Comparison of ENCODE assay signal across 17 cellular contexts in genomic region chr11:99932684-99933083, GRCh38.
DNase-seq lines count a peak whose midpoint lies in the region; ATAC-seq and TF ChIP-seq lines count a peak whose summit lies in the region.
"Had no signal": no experiment of that assay in that cellular context is flagged by ENCODE, and none has a peak within 500 bp of the region (broad histone marks: within the 10 kb centered on the region; RNA-seq: fewer than 3 reads in every experiment).

No MANE protein-coding gene starts in this region.

- H3K9ac ChIP-seq in neural cell (ENCODE audit: low read length), result no peak overlapping the region
- H3K9ac ChIP-seq: BLaER1 treated with 17β-estradiol and CSF1 and Interleukin-3, amounts not matched to agents 10 nM and 100 nM had no signal

- H3K36me3 Mint-ChIP-seq in WTC11, result peaks cover 26% of the 10 kb centered on the region
- H3K36me3 Mint-ChIP-seq: CD8-positive, alpha-beta T cell had no signal

- H2AFZ ChIP-seq in neural cell (ENCODE audit: low read depth, low read length), result no peak overlapping the region

- H4K20me1 ChIP-seq in neural cell (ENCODE audit: insufficient read depth), result no peaks in the 10 kb centered on the region
- H4K20me1 ChIP-seq: BLaER1 treated with 17β-estradiol and CSF1 and Interleukin-3, amounts not matched to agents 10 nM and 100 nM had no signal

- H3K27me3 ChIP-seq in neural cell (ENCODE audit: insufficient read depth, low read depth, low read length), result no peaks in the 10 kb centered on the region
- H3K27me3 ChIP-seq: BLaER1 treated with 17β-estradiol and CSF1 and Interleukin-3, amounts not matched to agents 10 nM and 100 nM had no signal

- peaks cover 22% of the 10 kb centered on the region for H3K27me3 Mint-ChIP-seq in WTC11 (ENCODE audit: low read depth)
- H3K27me3 Mint-ChIP-seq: B cell; CD4-positive, alpha-beta T cell had no signal

- H3K27ac ChIP-seq in neural cell (ENCODE audit: low read length) (no peak overlapping the region), caudate nucleus (ENCODE audit: low read depth, low read length) (no peak overlapping the region)
- H3K27ac ChIP-seq: BLaER1 treated with 17β-estradiol and CSF1 and Interleukin-3, amounts not matched to agents 10 nM and 100 nM; C4-2B had no signal

- no peaks in the 10 kb centered on the region for H3K4me1 Mint-ChIP-seq in WTC11
- H3K4me1 Mint-ChIP-seq: B cell had no signal

- no peaks in the 10 kb centered on the region for H3K9me2 ChIP-seq in neural cell (ENCODE audit: insufficient read depth, low read length)

- peaks cover 28% of the 10 kb centered on the region for H3K9me3 Mint-ChIP-seq in WTC11

- H3K9me3 ChIP-seq in neural cell (ENCODE audit: low read length), result no peaks in the 10 kb centered on the region

- no peak for ATAC-seq in WTC11
- ATAC-seq: CD8-positive, alpha-beta T cell had no signal

- DNase-seq in kidney glomerular epithelial cell (lab: John Stamatoyannopoulos, UW), result peak; percentile 4
- peak; percentile 49 for DNase-seq in retinal pigment epithelial cell (ENCODE audit: low read depth)
- no peak for DNase-seq in NCI-H2227 treated with DMSO at 0.1 percent for 48 hours (lab: John Stamatoyannopoulos, UW)
- no peak for DNase-seq in caudate nucleus (lab: John Stamatoyannopoulos, UW)
- no peak for DNase-seq in WTC11 (ENCODE audit: low spot score)
- DNase-seq: 8988T; AML-193; Caco-2; Calu3; CD4-positive, alpha-beta T cell; CD8-positive, alpha-beta T cell; DMS79 treated with DMSO at 0.1 percent for 48 hours; GF-D8 had no signal

- no peak for TF ChIP-seq CTCF in neural cell (IDR thresholded peaks at IDR 0.05; ENCODE audit: poor library complexity, severe bottlenecking)
- TF ChIP-seq CTCF in retinal pigment epithelial cell (conservative IDR thresholded peaks at IDR 0.05; ENCODE audit: low read depth, low read length), result no peak
- TF ChIP-seq CTCF in WTC11 (IDR thresholded peaks at IDR 0.05), result no peak

- no peaks in the 10 kb centered on the region for H3K79me2 ChIP-seq in neural cell (replicated peaks; ENCODE audit: insufficient read depth, low read length)

- peak; percentile 61 for TF ChIP-seq EP300 in neural cell (conservative IDR thresholded peaks at IDR 0.05; ENCODE audit: poor library complexity, severe bottlenecking)

- POLR2A ChIA-PET in WTC11 (lab: Charles Lee), result no interaction called here

- H3K4me2 ChIP-seq in neural cell (ENCODE audit: low read length), result no peak overlapping the region
- H3K4me2 ChIP-seq: BLaER1 treated with 17β-estradiol and CSF1 and Interleukin-3, amounts not matched to agents 10 nM and 100 nM had no signal

- no peak overlapping the region for H3K27ac Mint-ChIP-seq in WTC11
- H3K27ac Mint-ChIP-seq: B cell; CD4-positive, alpha-beta T cell; CD8-positive, alpha-beta T cell had no signal

- no peak overlapping the region for H3K4me3 ChIP-seq in neural cell (ENCODE audit: low read length)
- H3K4me3 ChIP-seq in retinal pigment epithelial cell (ENCODE audit: low read length), result no peak overlapping the region
- H3K4me3 ChIP-seq: BLaER1 treated with 17β-estradiol and CSF1 and Interleukin-3, amounts not matched to agents 10 nM and 100 nM had no signal

- H3F3A ChIP-seq in neural cell (ENCODE audit: insufficient read depth, low read length, poor library complexity, severe bottlenecking), result no peaks in the 10 kb centered on the region

- no peak for TF ChIP-seq RAD21 in neural cell (conservative IDR thresholded peaks at IDR 0.05)

- H3K36me3 ChIP-seq in neural cell (ENCODE audit: insufficient read depth, low read length), result no peaks in the 10 kb centered on the region
- H3K36me3 ChIP-seq: BLaER1 treated with 17β-estradiol and CSF1 and Interleukin-3, amounts not matched to agents 10 nM and 100 nM had no signal

- H3K4me3 Mint-ChIP-seq in WTC11, result no peak overlapping the region
- H3K4me3 Mint-ChIP-seq: B cell; CD4-positive, alpha-beta T cell; CD8-positive, alpha-beta T cell had no signal

- CTCF ChIA-PET in WTC11 (lab: Charles Lee), result no interaction called here

TF ChIP-seq in neural cell, 6 proteins besides CTCF, POLR2A, EP300 and RAD21:
- TF ChIP-seq EZH2 (IDR thresholded peaks at IDR 0.05; ENCODE audit: borderline replicate concordance, insufficient read depth, low read length, poor library complexity, severe bottlenecking), result no peak
- no peak for TF ChIP-seq TAF1 (IDR thresholded peaks at IDR 0.05; ENCODE audit: low read depth)
- TF ChIP-seq POLR2AphosphoS5 (IDR thresholded peaks at IDR 0.05), result peak; percentile 41

TF ChIP-seq in WTC11, 78 proteins besides CTCF, POLR2A, EP300 and RAD21:
- TF ChIP-seq FOXK1 (CRISPR knock-in tag; IDR thresholded peaks at IDR 0.05) (no peak), SOX15 (CRISPR knock-in tag; IDR thresholded peaks at IDR 0.05) (no peak), CREM (CRISPR knock-in tag; IDR thresholded peaks at IDR 0.05) (no peak), ZNF416 (CRISPR knock-in tag; IDR thresholded peaks at IDR 0.05) (no peak), EMX1 (CRISPR knock-in tag; IDR thresholded peaks at IDR 0.05) (no peak), IRF1 (CRISPR knock-in tag; IDR thresholded peaks at IDR 0.05) (no peak), ETV6 (CRISPR knock-in tag; IDR thresholded peaks at IDR 0.05) (no peak), STAT6 (CRISPR knock-in tag; conservative IDR thresholded peaks at IDR 0.05; ENCODE audit: low read depth) (no peak), MXD4 (CRISPR knock-in tag; IDR thresholded peaks at IDR 0.05; ENCODE audit: borderline replicate concordance) (no peak), ZNF232 (CRISPR knock-in tag; IDR thresholded peaks at IDR 0.05) (no peak), TP53 (CRISPR knock-in tag; IDR thresholded peaks at IDR 0.05) (no peak), IRF2 (CRISPR knock-in tag; IDR thresholded peaks at IDR 0.05; ENCODE audit: borderline replicate concordance, low read depth) (no peak)
- TF ChIP-seq, protein P1, sequence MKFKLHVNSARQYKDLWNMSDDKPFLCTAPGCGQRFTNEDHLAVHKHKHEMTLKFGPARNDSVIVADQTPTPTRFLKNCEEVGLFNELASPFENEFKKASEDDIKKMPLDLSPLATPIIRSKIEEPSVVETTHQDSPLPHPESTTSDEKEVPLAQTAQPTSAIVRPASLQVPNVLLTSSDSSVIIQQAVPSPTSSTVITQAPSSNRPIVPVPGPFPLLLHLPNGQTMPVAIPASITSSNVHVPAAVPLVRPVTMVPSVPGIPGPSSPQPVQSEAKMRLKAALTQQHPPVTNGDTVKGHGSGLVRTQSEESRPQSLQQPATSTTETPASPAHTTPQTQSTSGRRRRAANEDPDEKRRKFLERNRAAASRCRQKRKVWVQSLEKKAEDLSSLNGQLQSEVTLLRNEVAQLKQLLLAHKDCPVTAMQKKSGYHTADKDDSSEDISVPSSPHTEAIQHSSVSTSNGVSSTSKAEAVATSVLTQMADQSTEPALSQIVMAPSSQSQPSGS (CRISPR knock-in tag; IDR thresholded peaks at IDR 0.05; ENCODE audit: borderline replicate concordance, low read depth), result no peak
- TF ChIP-seq, protein P2, sequence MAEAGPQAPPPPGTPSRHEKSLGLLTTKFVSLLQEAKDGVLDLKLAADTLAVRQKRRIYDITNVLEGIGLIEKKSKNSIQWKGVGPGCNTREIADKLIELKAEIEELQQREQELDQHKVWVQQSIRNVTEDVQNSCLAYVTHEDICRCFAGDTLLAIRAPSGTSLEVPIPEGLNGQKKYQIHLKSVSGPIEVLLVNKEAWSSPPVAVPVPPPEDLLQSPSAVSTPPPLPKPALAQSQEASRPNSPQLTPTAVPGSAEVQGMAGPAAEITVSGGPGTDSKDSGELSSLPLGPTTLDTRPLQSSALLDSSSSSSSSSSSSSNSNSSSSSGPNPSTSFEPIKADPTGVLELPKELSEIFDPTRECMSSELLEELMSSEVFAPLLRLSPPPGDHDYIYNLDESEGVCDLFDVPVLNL (CRISPR knock-in tag; IDR thresholded peaks at IDR 0.05; ENCODE audit: borderline replicate concordance, low read depth), result no peak
- TF ChIP-seq, protein P3, sequence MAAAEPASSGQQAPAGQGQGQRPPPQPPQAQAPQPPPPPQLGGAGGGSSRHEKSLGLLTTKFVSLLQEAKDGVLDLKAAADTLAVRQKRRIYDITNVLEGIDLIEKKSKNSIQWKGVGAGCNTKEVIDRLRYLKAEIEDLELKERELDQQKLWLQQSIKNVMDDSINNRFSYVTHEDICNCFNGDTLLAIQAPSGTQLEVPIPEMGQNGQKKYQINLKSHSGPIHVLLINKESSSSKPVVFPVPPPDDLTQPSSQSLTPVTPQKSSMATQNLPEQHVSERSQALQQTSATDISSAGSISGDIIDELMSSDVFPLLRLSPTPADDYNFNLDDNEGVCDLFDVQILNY (CRISPR knock-in tag; IDR thresholded peaks at IDR 0.05), result no peak

Comparison
In these comparisons a context has a peak if more than half of its experiments do, and no peak if none do; other contexts are left out.
1. DNase-seq: peak in kidney glomerular epithelial cell (single experiment) and retinal pigment epithelial cell (single experiment); none in NCI-H2227 treated with DMSO at 0.1 percent for 48 hours (single experiment), caudate nucleus (0 of 61) and WTC11 (single experiment).